7 cellular contexts compared by ENCODE assay signal in the genomic region with DNA sequence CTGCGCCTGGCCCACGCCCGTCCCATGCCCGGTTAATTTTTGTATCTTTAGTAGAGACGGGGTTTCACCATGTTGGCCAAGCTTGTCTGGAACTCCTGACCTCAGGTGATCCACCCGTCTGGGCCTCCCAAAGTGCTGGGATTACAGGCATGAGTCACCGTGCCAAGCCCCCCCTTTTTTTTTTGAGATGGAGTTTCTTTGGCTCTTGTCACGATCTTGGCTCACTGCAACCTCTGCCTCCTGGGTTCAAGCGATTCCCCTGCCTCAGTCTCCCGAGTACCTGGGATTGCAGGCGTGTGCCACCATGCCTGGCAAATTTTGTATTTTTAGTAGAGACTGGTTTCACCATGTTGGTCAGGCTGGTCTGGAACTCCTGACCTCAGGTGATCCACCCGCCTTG. TPM values are rescaled to one million over a fixed set of nuclear protein-coding genes. Genes with fewer than 3 reads are reported as not detected.
A peak's percentile ranks its signal among the peaks of the same experiment; 100 is the strongest.
DNase-seq lines count a peak whose midpoint lies in the region; ATAC-seq, FAIRE-seq and TF ChIP-seq lines count a peak whose summit lies in the region.
"Not testable (repeated sequence)": the region's sequence is repeated elsewhere in the genome, so short reads cannot be mapped to it uniquely, and the experiment has no call there.

No MANE protein-coding gene starts in this region.

- peaks cover 34% of the 10 kb centered on the region for H3K79me2 ChIP-seq in astrocyte (ENCODE audit: insufficient read depth, low read length)
- peaks cover 13% of the 10 kb centered on the region for H3K79me2 ChIP-seq in trophoblast cell (ENCODE audit: control insufficient read depth, insufficient read depth, low read length, poor library complexity)

- H2BK120ac ChIP-seq in trophoblast cell (ENCODE audit: insufficient read depth, low read length, poor library complexity) = not testable (repeated sequence)

- H3K23ac ChIP-seq in trophoblast cell (ENCODE audit: low read length) = not testable (repeated sequence)

- not testable (repeated sequence) for H3K27ac ChIP-seq in HEK293 (ENCODE audit: extremely low read depth, low read depth, low read length); astrocyte (ENCODE audit: low read depth, low read length); trophoblast cell (ENCODE audit: low read depth, low read length)
- peak overlapping the region; percentile 81 for H3K27ac ChIP-seq in RWPE2 (ENCODE audit: poor library complexity, severe bottlenecking)

- not testable (repeated sequence) for H4K12ac ChIP-seq in trophoblast cell (ENCODE audit: low read depth, low read length)

- not testable (repeated sequence) for H3K4me3 ChIP-seq in HEK293 (ENCODE audit: low read depth, low read length); RWPE2 (ENCODE audit: severe bottlenecking); astrocyte (ENCODE audit: insufficient read depth, low read depth, low read length); trophoblast cell (ENCODE audit: low read depth, low read length)

- H4K20me1 ChIP-seq in astrocyte (ENCODE audit: insufficient read depth, low read length) = peaks cover 14% of the 10 kb centered on the region

- not testable (repeated sequence) for H3K36me3 Mint-ChIP-seq in astrocyte (ENCODE audit: low read depth, unreplicated experiment)

- H3K27ac Mint-ChIP-seq in astrocyte (ENCODE audit: unreplicated experiment) = peak overlapping the region; percentile 26

- H3K9ac ChIP-seq in astrocyte (ENCODE audit: low read length); trophoblast cell (ENCODE audit: low read length): not testable (repeated sequence)

- H3K4me1 Mint-ChIP-seq in astrocyte (ENCODE audit: low read depth, unreplicated experiment) = not testable (repeated sequence)

- WGBS in trophoblast cell (ENCODE audit: extremely low coverage, insufficient coverage, insufficient read length) = no CpG with 5 or more reads among the region's 12 CpGs

- H4K8ac ChIP-seq in trophoblast cell (ENCODE audit: low read depth, low read length) = not testable (repeated sequence)

- H3K18ac ChIP-seq in trophoblast cell (ENCODE audit: low read length) = not testable (repeated sequence)

- H3K27me3 ChIP-seq in RWPE2 (ENCODE audit: insufficient read depth, poor library complexity, severe bottlenecking); astrocyte (ENCODE audit: insufficient read depth, low read length); trophoblast cell (ENCODE audit: insufficient read depth, low read length): not testable (repeated sequence)

- H3K9me3 Mint-ChIP-seq in astrocyte (ENCODE audit: unreplicated experiment) = not testable (repeated sequence)

- not testable (repeated sequence) for H4K91ac ChIP-seq in trophoblast cell (ENCODE audit: low read depth, low read length)

- POLR2A ChIA-PET in HEK293 (lab: Yijun Ruan, JAX) = interaction anchor here (0.8 kb wide), 1 partner anchor 19 kb away, joined by 4 read pairs; a partner anchor contains a TSS

- H3K4me3 Mint-ChIP-seq in astrocyte (ENCODE audit: unreplicated experiment) = not testable (repeated sequence)

- not testable (repeated sequence) for H3K27me3 Mint-ChIP-seq in astrocyte (ENCODE audit: low read depth, unreplicated experiment)

- H3K14ac ChIP-seq in trophoblast cell (ENCODE audit: low read length) = not testable (repeated sequence)

- ATAC-seq in RWPE2 (ENCODE audit: low read depth) = not testable (repeated sequence)

- not testable (repeated sequence) for H2AK5ac ChIP-seq in trophoblast cell (ENCODE audit: low read length)

- not testable (repeated sequence) for H2AFZ ChIP-seq in astrocyte (ENCODE audit: low read depth, low read length)
- H2AFZ ChIP-seq in trophoblast cell (ENCODE audit: insufficient read depth, low read length, poor library complexity) = peak overlapping the region; percentile 48

- H3K9me3 ChIP-seq in HEK293 (ENCODE audit: control insufficient read depth, insufficient read depth, low read depth, low read length); RWPE2 (ENCODE audit: severe bottlenecking); astrocyte (ENCODE audit: insufficient read depth, low read depth, low read length); trophoblast cell (ENCODE audit: insufficient read depth, low read depth, low read length): not testable (repeated sequence)

- H3K4ac ChIP-seq in trophoblast cell (ENCODE audit: low read depth, low read length) = not testable (repeated sequence)

- not testable (repeated sequence) for H3K4me1 ChIP-seq in HEK293 (ENCODE audit: control insufficient read depth, insufficient read depth, low read length); astrocyte (ENCODE audit: insufficient read depth, low read length); trophoblast cell (ENCODE audit: control insufficient read depth in 1 of 2, insufficient read depth in 2 of 2, low read length in 2 of 2)
- peaks cover 27% of the 10 kb centered on the region for H3K4me1 ChIP-seq in RWPE2 (ENCODE audit: insufficient read depth, poor library complexity, severe bottlenecking)

- DNase-seq in A172 (ENCODE audit: low spot score) (peak; percentile 36), Daoy (ENCODE audit: low read depth) (peak; percentile 29), glomerular visceral epithelial cell (ENCODE audit: extremely low spot score) (peak; percentile 25)
- DNase-seq in RWPE2 (ENCODE audit: low spot score); astrocyte (ENCODE audit: low read depth); trophoblast cell: not testable (repeated sequence)

- not testable (repeated sequence) for H3K79me1 ChIP-seq in trophoblast cell (ENCODE audit: low read length)

- not testable (repeated sequence) for H3K4me2 ChIP-seq in astrocyte (ENCODE audit: low read length); trophoblast cell (ENCODE audit: low read length)

- H2BK12ac ChIP-seq in trophoblast cell (ENCODE audit: low read length) = not testable (repeated sequence)

- not testable (repeated sequence) for TF ChIP-seq CTCF in HEK293 (tag by site-specific recombination; IDR thresholded peaks at IDR 0.05); RWPE2 (IDR thresholded peaks at IDR 0.05; ENCODE audit: poor library complexity, severe bottlenecking); astrocyte (IDR thresholded peaks at IDR 0.05; ENCODE audit: insufficient read depth, low read depth, low read length)

- CTCF ChIA-PET in HEK293 (lab: Yijun Ruan, JAX) = not testable (repeated sequence)

- H3K36me3 ChIP-seq in HEK293 (ENCODE audit: control insufficient read depth in 2 of 2, insufficient read depth in 1 of 2, low read length in 2 of 2); RWPE2 (ENCODE audit: low read depth); astrocyte (ENCODE audit: insufficient read depth, low read length); trophoblast cell (ENCODE audit: control insufficient read depth in 1 of 2, insufficient read depth in 2 of 2, low read length in 2 of 2): not testable (repeated sequence)

- not testable (repeated sequence) for H2BK5ac ChIP-seq in trophoblast cell (ENCODE audit: low read depth, low read length, poor library complexity)

- not testable (repeated sequence) for FAIRE-seq in astrocyte (lab: Jason Lieb, UNC)

TF ChIP-seq in HEK293, 187 proteins besides CTCF, POLR2A, EP300 and RAD21 (continues in another document):
- TF ChIP-seq, protein P1, sequence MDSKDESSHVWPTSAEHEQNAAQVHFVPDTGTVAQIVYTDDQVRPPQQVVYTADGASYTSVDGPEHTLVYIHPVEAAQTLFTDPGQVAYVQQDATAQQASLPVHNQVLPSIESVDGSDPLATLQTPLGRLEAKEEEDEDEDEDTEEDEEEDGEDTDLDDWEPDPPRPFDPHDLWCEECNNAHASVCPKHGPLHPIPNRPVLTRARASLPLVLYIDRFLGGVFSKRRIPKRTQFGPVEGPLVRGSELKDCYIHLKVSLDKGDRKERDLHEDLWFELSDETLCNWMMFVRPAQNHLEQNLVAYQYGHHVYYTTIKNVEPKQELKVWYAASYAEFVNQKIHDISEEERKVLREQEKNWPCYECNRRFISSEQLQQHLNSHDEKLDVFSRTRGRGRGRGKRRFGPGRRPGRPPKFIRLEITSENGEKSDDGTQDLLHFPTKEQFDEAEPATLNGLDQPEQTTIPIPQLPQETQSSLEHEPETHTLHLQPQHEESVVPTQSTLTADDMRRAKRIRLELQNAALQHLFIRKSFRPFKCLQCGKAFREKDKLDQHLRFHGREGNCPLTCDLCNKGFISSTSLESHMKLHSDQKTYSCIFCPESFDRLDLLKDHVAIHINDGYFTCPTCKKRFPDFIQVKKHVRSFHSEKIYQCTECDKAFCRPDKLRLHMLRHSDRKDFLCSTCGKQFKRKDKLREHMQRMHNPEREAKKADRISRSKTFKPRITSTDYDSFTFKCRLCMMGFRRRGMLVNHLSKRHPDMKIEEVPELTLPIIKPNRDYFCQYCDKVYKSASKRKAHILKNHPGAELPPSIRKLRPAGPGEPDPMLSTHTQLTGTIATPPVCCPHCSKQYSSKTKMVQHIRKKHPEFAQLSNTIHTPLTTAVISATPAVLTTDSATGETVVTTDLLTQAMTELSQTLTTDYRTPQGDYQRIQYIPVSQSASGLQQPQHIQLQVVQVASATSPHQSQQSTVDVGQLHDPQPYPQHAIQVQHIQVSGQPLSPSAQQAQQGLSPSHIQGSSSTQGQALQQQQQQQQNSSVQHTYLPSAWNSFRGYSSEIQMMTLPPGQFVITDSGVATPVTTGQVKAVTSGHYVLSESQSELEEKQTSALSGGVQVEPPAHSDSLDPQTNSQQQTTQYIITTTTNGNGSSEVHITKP (tag by site-specific recombination; IDR thresholded peaks at IDR 0.05) = peak; percentile 40
- 0 out of 2 replicates have a peak, but pooled peaks have one; percentile 16 for TF ChIP-seq GLIS1 (tag by site-specific recombination; IDR thresholded peaks at IDR 0.05)
- TF ChIP-seq KLF1 (tag by site-specific recombination; IDR thresholded peaks at IDR 0.05) = peak; percentile 33; the same call in 1 of the 2 replicates

RNA-seq across cellular contexts. Expression of a gene that starts 1.6 kb away (rescaled TPM):
- total RNA-seq in A172 (2014; rRNA removed; shearing (Covaris generic)) = 40.4 and 46.6 TPM in 2 replicates
- total RNA-seq in Daoy (2014; rRNA removed; shearing (Covaris generic)) = 24.6 and 27.0 TPM in 2 replicates
- 21.1 and 24.4 TPM in 2 replicates for total RNA-seq in astrocyte
- polyA plus RNA-seq in trophoblast cell (2013) = 15.4 and 15.5 TPM in 2 replicates

RNA-seq across cellular contexts. Expression of a gene that starts 19.3 kb away (rescaled TPM):
- total RNA-seq in A172 (2014; rRNA removed; shearing (Covaris generic)) = 146 and 151 TPM in 2 replicates
- 187 and 196 TPM in 2 replicates for total RNA-seq in Daoy (2014; rRNA removed; shearing (Covaris generic))
- total RNA-seq in astrocyte = 163 and 165 TPM in 2 replicates
- 73.0 and 76.5 TPM in 2 replicates for polyA plus RNA-seq in trophoblast cell (2013)
